In genomic region chr4:73573794-73574528, GRCh38 we compare ENCODE assay signal across 8 cellular contexts. TPM values are rescaled to one million over a fixed set of nuclear protein-coding genes. Genes with fewer than 3 reads are reported as not detected.
DNase-seq lines count a peak whose midpoint lies in the region; ATAC-seq and TF ChIP-seq lines count a peak whose summit lies in the region.

No MANE protein-coding gene starts in this region.

- BruUV-seq in Panc1 (replicated peaks; lab: Mats Ljungman, UMichigan) = no TSS peak

- POLR2A ChIA-PET in Panc1 (lab: Charles Lee) = no interaction called here

- H3K9me3 ChIP-seq in Panc1 (ENCODE audit: control insufficient read depth, insufficient read depth, low read depth, low read length) (no peaks in the 10 kb centered on the region), tibial nerve (no peaks in the 10 kb centered on the region)

- intact Hi-C loops in Panc1 (cut with micrococcal nuclease; ENCODE audit: unreplicated experiment) (no loop called here), lower leg skin (cut with DNase I; ENCODE audit: low total_unique reads) (no loop called here)

- no peaks in the 10 kb centered on the region for H3K36me3 ChIP-seq in H7 (replicated peaks; ENCODE audit: control insufficient read depth, insufficient read depth, low read length)
- no peaks in the 10 kb centered on the region for H3K36me3 ChIP-seq in Panc1 (ENCODE audit: control insufficient read depth, insufficient read depth, low read length)
- no peaks in the 10 kb centered on the region for H3K36me3 ChIP-seq in tibial nerve

- H3K27me3 ChIP-seq in H7 (ENCODE audit: control insufficient read depth, insufficient read depth, low read length) (no peaks in the 10 kb centered on the region), Panc1 (ENCODE audit: control insufficient read depth, insufficient read depth, low read length) (no peaks in the 10 kb centered on the region), tibial nerve (no peaks in the 10 kb centered on the region)

- no peak for TF ChIP-seq EP300 in tibial nerve (IDR thresholded peaks at IDR 0.05)

- 52 to 54% methylated on average over 8 of the region's 8 CpGs for WGBS in lower leg skin, 2 donors
- 62 to 66% methylated on average over 8 of the region's 8 CpGs for WGBS in tibial nerve, 2 donors

- CTCF ChIA-PET in Panc1 (lab: Charles Lee) = interaction anchor here (0.6 kb wide), 1 partner anchor 247 kb away, joined by 6 read pairs; no protein-coding TSS in a partner anchor

- in situ Hi-C loops in Panc1 (cut with HindIII; ENCODE audit: low pct_unique_long_range_greater_than_20kb, low sequenced_read_pairs) = no loop called here

- H3K27ac ChIP-seq in Panc1 (ENCODE audit: low read length) (no peak overlapping the region), coronary artery (no peak overlapping the region), tibial nerve (no peak overlapping the region)

- peak; percentile 73 for ATAC-seq in Panc1

- no peak overlapping the region for H3K4me3 ChIP-seq in H7 (ENCODE audit: insufficient read depth, low read depth, low read length)
- no peak overlapping the region for H3K4me3 ChIP-seq in LNCaP clone FGC (ENCODE audit: low read depth, low read length)
- no peak overlapping the region for H3K4me3 ChIP-seq in Panc1 (ENCODE audit: low read depth in 2 of 2, low read length in 2 of 2)
- no peak overlapping the region for H3K4me3 ChIP-seq in coronary artery
- no peak overlapping the region for H3K4me3 ChIP-seq in lower leg skin (ENCODE audit: low read depth, poor library complexity, severe bottlenecking)
- no peak overlapping the region for H3K4me3 ChIP-seq in tibial nerve

- H3K4me1 ChIP-seq in Panc1 (ENCODE audit: control insufficient read depth, insufficient read depth, low read length) (no peaks in the 10 kb centered on the region), tibial nerve (peaks cover 0 to 5% (median 0%) of the 10 kb centered on the region in 4 donors)

- peak; percentile 2 for DNase-seq in stimulated activated CD4-positive, alpha-beta T cell treated with anti-CD3 and anti-CD28 coated beads, Interleukin-1b, Interleukin-23, amount 100 ng/mL, for 48 hours
- DNase-seq in stimulated activated CD4-positive, alpha-beta T cell treated with anti-CD3 and anti-CD28 coated beads, Interleukin-12 subunit alpha, Interleukin-12 subunit beta, amount 100 ng/mL, for 4 hours = no peak
- DNase-seq in H7 = peak; percentile 49
- peak; percentile 42 for DNase-seq in LNCaP clone FGC (ENCODE audit: low read depth)
- DNase-seq in Panc1 (ENCODE audit: low read depth, low spot score) = peak; percentile 24
- no peak for DNase-seq in coronary artery (ENCODE audit: low spot score)
- DNase-seq in lower leg skin (ENCODE audit: low spot score in 2 of 2) = peak; percentile 54 to 86
- peak; percentile 15 to 70 for DNase-seq in tibial nerve (ENCODE audit: low spot score in 2 of 2)

- TF ChIP-seq CTCF in LNCaP clone FGC (IDR thresholded peaks at IDR 0.05; ENCODE audit: control insufficient read depth, extremely low read depth, insufficient read depth) (peak; percentile 86), Panc1 (IDR thresholded peaks at IDR 0.05) (peak; percentile 85), coronary artery (IDR thresholded peaks at IDR 0.05) (peak; percentile 47), lower leg skin (IDR thresholded peaks at IDR 0.05) (no peak), tibial nerve (IDR thresholded peaks at IDR 0.05) (peak in 4 of 5 experiments; percentile 37 to 61 (median 49))

- TF ChIP-seq POLR2A in lower leg skin (IDR thresholded peaks at IDR 0.05) (no peak), tibial nerve (IDR thresholded peaks at IDR 0.05) (no peak)

RNA-seq across cellular contexts. Expression of gene RASSF6, which starts 46.3 kb away (rescaled TPM):
- total RNA-seq in H7 (2014; rRNA removed; shearing (Covaris generic)) = 0.22 and 0.66 TPM in 2 replicates
- 0.15 TPM for total RNA-seq in Panc1 (2021; ENCODE audit: unreplicated experiment)
- polyA plus RNA-seq in Panc1 (2012; ENCODE audit: insufficient read length) = 0.05 TPM
- 10 to 100 TPM in 3 of 4 donors, 1 to 10 TPM in 1; 6.2 to 15.1 (median 11.5) TPM for total RNA-seq in lower leg skin
- total RNA-seq in tibial nerve = not detected

Comparison
In these comparisons a context has a peak if more than half of its experiments do, and no peak if none do; other contexts are left out.
1. DNase-seq: peak in stimulated activated CD4-positive, alpha-beta T cell treated with anti-CD3 and anti-CD28 coated beads, Interleukin-1b, Interleukin-23, amount 100 ng/mL, for 48 hours (single experiment), H7 (single experiment), LNCaP clone FGC (single experiment), Panc1 (single experiment), lower leg skin (2 of 2) and tibial nerve (2 of 2); none in stimulated activated CD4-positive, alpha-beta T cell treated with anti-CD3 and anti-CD28 coated beads, Interleukin-12 subunit alpha, Interleukin-12 subunit beta, amount 100 ng/mL, for 4 hours (single experiment) and coronary artery (single experiment).
2. CTCF ChIP-seq: peak in LNCaP clone FGC (single experiment), Panc1 (single experiment), coronary artery (single experiment) and tibial nerve (4 of 5); none in lower leg skin (0 of 3).